ENCODE assay signal across 16 cellular contexts in genomic region chr1:156474966-156475365, GRCh38. TPM values are rescaled to one million over a fixed set of nuclear protein-coding genes. Genes with fewer than 3 reads are reported as not detected.
DNase-seq lines count a peak whose midpoint lies in the region; ATAC-seq and TF ChIP-seq lines count a peak whose summit lies in the region.
"Had no signal": no experiment of that assay in that cellular context is flagged by ENCODE, and none has a peak within 500 bp of the region (broad histone marks: within the 10 kb centered on the region; RNA-seq: fewer than 3 reads in every experiment).

No MANE protein-coding gene starts in this region.

- intact Hi-C loops in IMR-90 (cut with micrococcal nuclease), result loop anchor here (1.0 to 2.0 kb wide), 3 partner anchors 25 to 134 kb away; partner anchors contain the start of gene MEF2D
- intact Hi-C loops in esophagus squamous epithelium (cut with DNase I), result loop anchor here (10.0 kb wide), 1 partner anchor 110 kb away; no protein-coding TSS in a partner anchor

- WGBS in IMR-90 (ENCODE audit: extremely low coverage in 2 of 2, insufficient read length in 1 of 2), 2 experiments, result no CpG with 5 or more reads among the region's 7 CpGs
- 82% methylated on average over 3 to 7 of the region's 7 CpGs for WGBS in esophagus squamous epithelium, 2 donors

- ATAC-seq in IMR-90 (ENCODE audit: low read depth) (no peak), GM21723 (IDR thresholded peaks at IDR 0.05; ENCODE audit: unreplicated experiment) (no peak)
- peak; percentile 74 for ATAC-seq in stimulated activated effector memory CD8-positive, alpha-beta T cell treated with anti-CD3 and anti-CD28 coated beads, Interleukin-12 subunit alpha, Interleukin-12 subunit beta, amount 100 ng/mL, for 72 hours
- ATAC-seq: activated CD8-positive, alpha-beta T cell treated with anti-CD3 and anti-CD28 coated beads, Interleukin-2, amount 10 ng/mL, durations not matched to agents 7 days and 5 days had no signal

- TF ChIP-seq RAD21 in IMR-90 (IDR thresholded peaks at IDR 0.05; ENCODE audit: low read length), result no peak

- peak overlapping the region; percentile 78 for H3K27ac Mint-ChIP-seq in stimulated activated effector memory CD8-positive, alpha-beta T cell treated with anti-CD3 and anti-CD28 coated beads, Interleukin-12 subunit alpha, Interleukin-12 subunit beta, amount 100 ng/mL, for 72 hours
- H3K27ac Mint-ChIP-seq: activated CD8-positive, alpha-beta T cell treated with anti-CD3 and anti-CD28 coated beads, Interleukin-2, amount 10 ng/mL, durations not matched to agents 7 days and 5 days; endodermal cell had no signal

- peak overlapping the region in 1 of 2 experiments; percentile 21; a peak in 1 of 4 replicates for H4K8ac ChIP-seq in IMR-90 (ENCODE audit: low read depth in 2 of 2, low read length in 2 of 2)

- H2BK15ac ChIP-seq in IMR-90 (ENCODE audit: low read depth, low read length), result 0 out of 3 replicates have a peak overlapping the region, but pooled peaks have one; percentile 1

- peak overlapping the region; percentile 60 for H2BK5ac ChIP-seq in IMR-90 (ENCODE audit: low read depth, low read length, poor library complexity, severe bottlenecking)

- no peaks in the 10 kb centered on the region for H3K9me3 Mint-ChIP-seq in stimulated activated effector memory CD8-positive, alpha-beta T cell treated with anti-CD3 and anti-CD28 coated beads, Interleukin-12 subunit alpha, Interleukin-12 subunit beta, amount 100 ng/mL, for 72 hours
- H3K9me3 Mint-ChIP-seq: endodermal cell had no signal

- H3K4me3 ChIP-seq in IMR-90 (ENCODE audit: insufficient read depth, low read depth, low read length) (no peak overlapping the region), esophagus squamous epithelium (no peak overlapping the region)
- H3K4me3 ChIP-seq: PC-9 had no signal

- dilution Hi-C loops in IMR-90 (cut with HindIII; ENCODE audit: low sequenced_read_pairs, unreplicated experiment), result no loop called here

- TF ChIP-seq POLR2A in IMR-90 (IDR thresholded peaks at IDR 0.05; ENCODE audit: low read depth, low read length), result no peak
- TF ChIP-seq POLR2A in esophagus squamous epithelium (IDR thresholded peaks at IDR 0.05), result no peak

- H3K27ac ChIP-seq in 22Rv1 (peak overlapping the region; percentile 93; the same call in 1 of the 2 replicates), IMR-90 (ENCODE audit: insufficient read depth, low read length) (peak overlapping the region; percentile 23), esophagus squamous epithelium (peak overlapping the region in 3 of 4 donors; percentile 85 to 91 (median 87))
- H3K27ac ChIP-seq: brain microvascular endothelial cell, PC-9 had no signal

- H3K23ac ChIP-seq in IMR-90 (ENCODE audit: low read depth, low read length), result no peak overlapping the region

- in situ Hi-C loops in IMR-90 (cut with MboI; ENCODE audit: low sequenced_read_pairs), result no loop called here

- peaks cover 33 to 81% of the 10 kb centered on the region in 2 experiments for H3K79me1 ChIP-seq in IMR-90 (ENCODE audit: low read depth in 1 of 2, low read length in 2 of 2)

- H3K56ac ChIP-seq in IMR-90 (ENCODE audit: extremely low read depth, insufficient read depth, low read length), result no peak overlapping the region

- H3K9me3 ChIP-seq in IMR-90 (ENCODE audit: control insufficient read depth, insufficient read depth, low read length) (no peaks in the 10 kb centered on the region), esophagus squamous epithelium (no peaks in the 10 kb centered on the region)

- H3K9me1 ChIP-seq in IMR-90 (ENCODE audit: insufficient read depth, low read length), result peaks cover 29% of the 10 kb centered on the region

- H3K4ac ChIP-seq in IMR-90 (ENCODE audit: low read depth, low read length), result peak overlapping the region; percentile 51

- H4K91ac ChIP-seq in IMR-90 (ENCODE audit: insufficient read depth, low read depth, low read length), result peak overlapping the region; percentile 34; the same call in 1 of the 2 replicates

- H3K36me3 ChIP-seq in IMR-90 (ENCODE audit: control insufficient read depth, insufficient read depth, low read length) (peaks cover 81% of the 10 kb centered on the region), esophagus squamous epithelium (peaks cover 43 to 100% (median 62%) of the 10 kb centered on the region in 3 donors)

- TF ChIP-seq CTCF in 22Rv1 (IDR thresholded peaks at IDR 0.05) (no peak), IMR-90 (conservative IDR thresholded peaks at IDR 0.05; ENCODE audit: low read depth, low read length) (no peak), esophagus squamous epithelium (IDR thresholded peaks at IDR 0.05) (no peak)

- DNase-seq in IMR-90 (no peak), esophagus squamous epithelium (lab: John Stamatoyannopoulos, UW) (no peak), foreskin melanocyte (no peak), cerebellar cortex (ENCODE audit: low spot score) (no peak), T1000 (lab: John Stamatoyannopoulos, UW) (no peak)
- DNase-seq in stimulated activated effector memory CD8-positive, alpha-beta T cell treated with anti-CD3 and anti-CD28 coated beads, Interleukin-12 subunit alpha, Interleukin-12 subunit beta, amount 100 ng/mL, for 72 hours (ENCODE audit: low spot score in 2 of 2), result no peak
- DNase-seq: activated CD8-positive, alpha-beta T cell treated with anti-CD3 and anti-CD28 coated beads, Interleukin-2, amount 10 ng/mL, durations not matched to agents 7 days and 5 days; activated effector memory CD4-positive, alpha-beta T cell treated with Interleukin-2 at 50 U/mL for 16 hours; brain microvascular endothelial cell; endodermal cell; mesendoderm; NCI-H1930; NCI-H526 treated with DMSO at 0.1 percent for 48 hours had no signal

- peaks cover 28% of the 10 kb centered on the region for H3K4me1 ChIP-seq in IMR-90 (ENCODE audit: control insufficient read depth, insufficient read depth, low read length)
- H3K4me1 ChIP-seq in esophagus squamous epithelium, result peaks cover 8 to 75% (median 33%) of the 10 kb centered on the region in 3 donors

- CTCF ChIA-PET in IMR-90 (lab: Yijun Ruan, JAX), result interaction anchor here (1.3 kb wide), 1 partner anchor 89 kb away, joined by 5 read pairs; no protein-coding TSS in a partner anchor

- H3K4me1 Mint-ChIP-seq in stimulated activated effector memory CD8-positive, alpha-beta T cell treated with anti-CD3 and anti-CD28 coated beads, Interleukin-12 subunit alpha, Interleukin-12 subunit beta, amount 100 ng/mL, for 72 hours, result peaks cover 43% of the 10 kb centered on the region

- H3K18ac ChIP-seq in IMR-90 (ENCODE audit: low read depth, low read length), result no peak overlapping the region

- H4K5ac ChIP-seq in IMR-90 (ENCODE audit: low read depth, low read length), result no peak overlapping the region

- POLR2A ChIA-PET in IMR-90 (lab: Charles Lee; ENCODE audit: unreplicated experiment), result no interaction called here

- H4K20me1 ChIP-seq in IMR-90 (ENCODE audit: insufficient read depth, low read length), result peaks cover 49% of the 10 kb centered on the region

- H2BK120ac ChIP-seq in IMR-90 (ENCODE audit: low read depth, low read length), result no peak overlapping the region

- H3K27me3 ChIP-seq in IMR-90 (ENCODE audit: control insufficient read depth, insufficient read depth, low read length) (no peaks in the 10 kb centered on the region), esophagus squamous epithelium (no peaks in the 10 kb centered on the region)
- H3K27me3 ChIP-seq: brain microvascular endothelial cell had no signal

- H3K36me3 Mint-ChIP-seq in stimulated activated effector memory CD8-positive, alpha-beta T cell treated with anti-CD3 and anti-CD28 coated beads, Interleukin-12 subunit alpha, Interleukin-12 subunit beta, amount 100 ng/mL, for 72 hours, result peaks cover 97% of the 10 kb centered on the region

- H3K4me2 ChIP-seq in IMR-90 (ENCODE audit: low read depth, low read length), result no peak overlapping the region
- H3K4me2 ChIP-seq: PC-9 had no signal

- H2AK5ac ChIP-seq in IMR-90 (ENCODE audit: low read depth, low read length), result peak overlapping the region; percentile 57; the same call in 1 of the 2 replicates

- H3K14ac ChIP-seq in IMR-90 (replicated peaks; ENCODE audit: low read depth, low read length), result no peak overlapping the region

- H2AK9ac ChIP-seq in IMR-90 (replicated peaks; ENCODE audit: low read depth, low read length, poor library complexity), result peak overlapping the region; percentile 83

- H2BK20ac ChIP-seq in IMR-90 (ENCODE audit: low read depth, low read length), result no peak overlapping the region

- BruUV-seq in IMR-90 (replicated peaks; lab: Mats Ljungman, UMichigan), result no TSS peak

- no peak overlapping the region for H3K9ac ChIP-seq in IMR-90 (ENCODE audit: low read depth, low read length)

- H2AFZ ChIP-seq in IMR-90 (replicated peaks; ENCODE audit: low read length, poor library complexity), result no peak overlapping the region
- H2AFZ ChIP-seq: PC-9 had no signal

- H3K4me3 Mint-ChIP-seq in stimulated activated effector memory CD8-positive, alpha-beta T cell treated with anti-CD3 and anti-CD28 coated beads, Interleukin-12 subunit alpha, Interleukin-12 subunit beta, amount 100 ng/mL, for 72 hours, result no peak overlapping the region
- H3K4me3 Mint-ChIP-seq: activated CD8-positive, alpha-beta T cell treated with anti-CD3 and anti-CD28 coated beads, Interleukin-2, amount 10 ng/mL, durations not matched to agents 7 days and 5 days; endodermal cell had no signal

TF ChIP-seq in IMR-90, 13 proteins besides CTCF, POLR2A, EP300 and RAD21:
- TF ChIP-seq NFE2L2 (IDR thresholded peaks at IDR 0.05; ENCODE audit: low read depth, low read length) (no peak), MXI1 (IDR thresholded peaks at IDR 0.05; ENCODE audit: borderline replicate concordance, low read depth, low read length) (no peak), ELK1 (IDR thresholded peaks at IDR 0.05; ENCODE audit: borderline replicate concordance, low read depth, low read length) (no peak), SMC3 (IDR thresholded peaks at IDR 0.05; ENCODE audit: low read depth, low read length) (no peak)

RNA-seq across cellular contexts. Expression of gene MEF2D, which starts 25.6 kb away (rescaled TPM):
- 2.9 and 3.6 TPM in 2 replicates for total RNA-seq in IMR-90 (2012; rRNA removed)
- 20.0 and 25.0 TPM in 2 replicates for polyA plus RNA-seq in IMR-90 (2012; rRNA removed)
- polyA plus RNA-seq in IMR-90 (2012; cell fraction: cytosol; rRNA removed), result 10.9 and 27.6 TPM in 2 replicates
- polyA plus RNA-seq in IMR-90 (2012; cell fraction: nucleus; rRNA removed; ENCODE audit: low replicate concordance), result 80.1 and 88.5 TPM in 2 replicates
- 10 to 100 TPM in 3 of 4 donors, 1 to 10 TPM in 1; 9.1 to 30.1 (median 12.1) TPM for total RNA-seq in esophagus squamous epithelium

Comparison
In these comparisons a context has a peak if more than half of its experiments do, and no peak if none do; other contexts are left out.
1. H3K27ac ChIP-seq: peak in every context shown above with its lines; median percentile 93 in 22Rv1; 87 in esophagus squamous epithelium; 23 in IMR-90.